ENCODE assay signal across 10 cellular contexts in genomic region chr14:105013150-105013787, GRCh38. TPM values are rescaled to one million over a fixed set of nuclear protein-coding genes. Genes with fewer than 3 reads are reported as not detected.
DNase-seq lines count a peak whose midpoint lies in the region; ATAC-seq and TF ChIP-seq lines count a peak whose summit lies in the region.
"Had no signal": no experiment of that assay in that cellular context is flagged by ENCODE, and none has a peak within 500 bp of the region (broad histone marks: within the 10 kb centered on the region; RNA-seq: fewer than 3 reads in every experiment).

No MANE protein-coding gene starts in this region.

- TF ChIP-seq CTCF in right atrium auricular region (IDR thresholded peaks at IDR 0.05) (peak in 1 of 2 donors; percentile 17), RWPE1 (conservative IDR thresholded peaks at IDR 0.05; ENCODE audit: low read depth) (no peak), cardiac muscle cell (IDR thresholded peaks at IDR 0.05; ENCODE audit: low read depth, low read length) (no peak), thyroid gland (IDR thresholded peaks at IDR 0.05) (peak in 2 of 6 experiments; percentile 26 to 39), gastrocnemius medialis (IDR thresholded peaks at IDR 0.05 in 4 of 5, conservative IDR thresholded peaks at IDR 0.05 in 1 of 5) (no peak), endodermal cell (conservative IDR thresholded peaks at IDR 0.05) (no peak)

- peaks cover 34% of the 10 kb centered on the region for H3K4me1 Mint-ChIP-seq in endodermal cell

- ATAC-seq in Right ventricle myocardium superior (ENCODE audit: poor library complexity) (peak; percentile 80), gastrocnemius medialis (no peak)

- no peaks in the 10 kb centered on the region for H3K9me3 Mint-ChIP-seq in endodermal cell

- whole genome bisulfite sequencing in thyroid gland, 2 donors = 29 to 41% methylated on average over 8 of the region's 8 CpGs
- WGBS in endodermal cell (ENCODE audit: insufficient coverage in 1 of 2, insufficient read length in 1 of 2), 2 experiments = 93 to 96% methylated on average over 6 to 8 of the region's 8 CpGs

- H3K36me3 ChIP-seq in right atrium auricular region (no peaks in the 10 kb centered on the region), cardiac muscle cell (peaks cover 22% of the 10 kb centered on the region), thyroid gland (peaks cover 8 to 13% of the 10 kb centered on the region in 2 donors), gastrocnemius medialis (peaks cover 0 to 7% of the 10 kb centered on the region in 2 donors), endodermal cell (ENCODE audit: control insufficient read depth, insufficient read depth, low read length) (peaks cover 54% of the 10 kb centered on the region)

- H3K9ac ChIP-seq in endodermal cell (ENCODE audit: extremely low read depth, low read length, poor library complexity, severe bottlenecking) = no peak overlapping the region

- POLR2A ChIA-PET in RWPE1 (lab: Yijun Ruan, JAX; ENCODE audit: low non-redundant PET) = no interaction called here

- H3K4me3 Mint-ChIP-seq in endodermal cell = no peak overlapping the region

- TF ChIP-seq POLR2A in thyroid gland (IDR thresholded peaks at IDR 0.05) = no peak
- TF ChIP-seq POLR2A in gastrocnemius medialis (IDR thresholded peaks at IDR 0.05) = no peak

- intact Hi-C loops in Right ventricle myocardium superior (cut with DNase I) = no loop called here
- intact Hi-C loops in thyroid gland (cut with DNase I) = no loop called here
- intact Hi-C loops in gastrocnemius medialis (cut with DNase I; ENCODE audit: low total_unique reads) = loop anchor here (5.0 kb wide), 1 partner anchor 34 kb away; no protein-coding TSS in a partner anchor

- CTCF ChIA-PET in RWPE1 (lab: Yijun Ruan, JAX) = interaction anchor here (0.6 to 2.4 kb wide), 3 partner anchors 14 to 37 kb away, joined by 5 to 8 read pairs (median 5); no protein-coding TSS in a partner anchor

- in situ Hi-C loops in gastrocnemius medialis (cut with MboI; ENCODE audit: low sequenced_read_pairs in 4 of 4) = no loop called here

- no peaks in the 10 kb centered on the region for H3K27me3 ChIP-seq in right atrium auricular region
- H3K27me3 ChIP-seq in cardiac muscle cell = no peaks in the 10 kb centered on the region
- H3K27me3 ChIP-seq in thyroid gland = no peaks in the 10 kb centered on the region
- no peaks in the 10 kb centered on the region for H3K27me3 ChIP-seq in gastrocnemius medialis
- H3K27me3 ChIP-seq in endodermal cell (ENCODE audit: control insufficient read depth, insufficient read depth, low read length, poor library complexity, severe bottlenecking) = no peaks in the 10 kb centered on the region

- no peak overlapping the region for H3K4me3 ChIP-seq in right atrium auricular region
- H3K4me3 ChIP-seq in cardiac muscle cell = no peak overlapping the region
- no peak overlapping the region for H3K4me3 ChIP-seq in thyroid gland (replicated peaks in 1 of 3)
- H3K4me3 ChIP-seq in gastrocnemius medialis = no peak overlapping the region
- no peak overlapping the region for H3K4me3 ChIP-seq in endodermal cell (ENCODE audit: low read length)
- H3K4me3 ChIP-seq: prostate gland had no signal

- H3K4me1 ChIP-seq in right atrium auricular region = peaks cover 0 to 12% of the 10 kb centered on the region in 2 donors
- H3K4me1 ChIP-seq in cardiac muscle cell (ENCODE audit: low read depth) = peaks cover 55% of the 10 kb centered on the region
- H3K4me1 ChIP-seq in thyroid gland = peaks cover 17 to 26% of the 10 kb centered on the region in 2 donors
- no peaks in the 10 kb centered on the region for H3K4me1 ChIP-seq in gastrocnemius medialis
- peaks cover 5% of the 10 kb centered on the region for H3K4me1 ChIP-seq in endodermal cell (ENCODE audit: control insufficient read depth, insufficient read depth, low read length)
- H3K4me1 ChIP-seq: prostate gland had no signal

- DNase-seq in Right ventricle myocardium superior (no peak), right atrium auricular region (ENCODE audit: low spot score) (no peak), RWPE1 (ENCODE audit: low spot score) (no peak), cardiac muscle cell (ENCODE audit: low read depth in 1 of 2, low spot score in 1 of 2) (peak in 1 of 2 donors; percentile 42), thyroid gland (peak; percentile 72 to 79), NCI-H69 (lab: John Stamatoyannopoulos, UW) (no peak), gastrocnemius medialis (no peak), endodermal cell (no peak)

- no peaks in the 10 kb centered on the region for H3K27me3 Mint-ChIP-seq in endodermal cell (ENCODE audit: insufficient read depth)

- no peak overlapping the region for H3K27ac Mint-ChIP-seq in endodermal cell

- peaks cover 44% of the 10 kb centered on the region for H3K36me3 Mint-ChIP-seq in endodermal cell (ENCODE audit: low read depth)

- no peaks in the 10 kb centered on the region for H3K9me3 ChIP-seq in right atrium auricular region
- H3K9me3 ChIP-seq in cardiac muscle cell (ENCODE audit: low read depth) = no peaks in the 10 kb centered on the region
- no peaks in the 10 kb centered on the region for H3K9me3 ChIP-seq in thyroid gland
- H3K9me3 ChIP-seq in gastrocnemius medialis = no peaks in the 10 kb centered on the region
- no peaks in the 10 kb centered on the region for H3K9me3 ChIP-seq in endodermal cell (ENCODE audit: control insufficient read depth, low read length)
- H3K9me3 ChIP-seq: prostate gland had no signal

- H3K27ac ChIP-seq in right atrium auricular region (no peak overlapping the region), RWPE1 (peak overlapping the region; percentile 94), cardiac muscle cell (peak overlapping the region; percentile 79), thyroid gland (peak overlapping the region in 2 of 3 donors; percentile 46 to 62), gastrocnemius medialis (no peak overlapping the region), endodermal cell (ENCODE audit: low read depth, low read length) (no peak overlapping the region)
- H3K27ac ChIP-seq: prostate gland had no signal

RNA-seq across cellular contexts. Expression of gene CDCA4, which starts 7.6 kb away (rescaled TPM):
- total RNA-seq in Right ventricle myocardium superior (1.6 TPM), right atrium auricular region (1 to 10 TPM; 3.3 to 5.1 TPM), cardiac muscle cell (36.7 and 47.7 TPM in 2 replicates), thyroid gland (1 to 10 TPM; 5.8 to 8.1 (median 7.3) TPM), gastrocnemius medialis (1 to 10 TPM in 3 of 4 donors, under 1 TPM in 1; 0.71 to 2.2 (median 1.8) TPM), endodermal cell (10 to 100 TPM; 46.6 to 65.1 TPM)
- 34.5 and 46.0 TPM in 2 replicates for polyA plus RNA-seq in cardiac muscle cell
- polyA plus RNA-seq in endodermal cell (2013, experiment 1 of 2) = 52.4 TPM
- 53.2 TPM for polyA plus RNA-seq in endodermal cell (2013, experiment 2 of 2)

RNA-seq across cellular contexts. Expression of gene CLBA1, which starts 27.7 kb away (rescaled TPM):
- total RNA-seq in Right ventricle myocardium superior = 1.5 TPM
- total RNA-seq in right atrium auricular region = 1 to 10 TPM; 2.0 to 2.2 TPM
- 15.5 and 20.9 TPM in 2 replicates for total RNA-seq in cardiac muscle cell
- 13.4 and 20.4 TPM in 2 replicates for polyA plus RNA-seq in cardiac muscle cell
- total RNA-seq in thyroid gland = 10 to 100 TPM; 16.8 to 31.6 (median 20.9) TPM
- total RNA-seq in gastrocnemius medialis = 1 to 10 TPM in 3 of 4 donors, under 1 TPM in 1; 0.71 to 4.0 (median 3.3) TPM
- 10 to 100 TPM; 11.2 to 12.5 TPM for total RNA-seq in endodermal cell
- polyA plus RNA-seq in endodermal cell (2013, experiment 1 of 2) = 9.8 TPM
- 9.0 TPM for polyA plus RNA-seq in endodermal cell (2013, experiment 2 of 2)

RNA-seq across cellular contexts. Expression of gene AHNAK2, which starts 35.1 kb away (rescaled TPM):
- total RNA-seq in Right ventricle myocardium superior (2.6 TPM), right atrium auricular region (10 to 100 TPM in 1 of 2 donors, 1 to 10 TPM in 1; 5.7 to 11.8 TPM), cardiac muscle cell (59.3 and 78.0 TPM in 2 replicates), thyroid gland (10 to 100 TPM in 1 of 4 donors, 1 to 10 TPM in 3; 3.7 to 12.5 (median 6.9) TPM), gastrocnemius medialis (1 to 10 TPM; 2.0 to 8.6 (median 3.4) TPM), endodermal cell (1 to 10 TPM in 1 of 2 donors, under 1 TPM in 1; 0.93 to 2.2 TPM)
- polyA plus RNA-seq in cardiac muscle cell = 17.8 and 18.8 TPM in 2 replicates
- polyA plus RNA-seq in endodermal cell (2013, experiment 1 of 2) = 3.5 TPM
- 3.0 TPM for polyA plus RNA-seq in endodermal cell (2013, experiment 2 of 2)

RNA-seq across cellular contexts. Expression of gene GPR132, which starts 52.0 kb away (rescaled TPM):
- total RNA-seq in Right ventricle myocardium superior = 1.3 TPM
- 1 to 10 TPM in 1 of 2 donors, under 1 TPM in 1; 0.67 to 1.2 TPM for total RNA-seq in right atrium auricular region
- 1.2 and 2.0 TPM in 2 replicates for total RNA-seq in cardiac muscle cell
- 1.0 TPM in 2 replicates for polyA plus RNA-seq in cardiac muscle cell
- 1 to 10 TPM; 1.0 to 4.6 (median 2.1) TPM for total RNA-seq in thyroid gland
- total RNA-seq in gastrocnemius medialis = under 1 TPM; 0.07 to 0.61 (median 0.26) TPM
- 1 to 10 TPM in 1 of 2 donors, under 1 TPM in 1; 0.27 to 3.3 TPM for total RNA-seq in endodermal cell
- polyA plus RNA-seq in endodermal cell (2013, experiment 1 of 2) = 0.25 TPM
- polyA plus RNA-seq in endodermal cell (2013, experiment 2 of 2) = 0.08 TPM
- total RNA-seq: HepG2 had no signal
- polyA plus RNA-seq: HepG2 had no signal

Comparison
In these comparisons a context has a peak if more than half of its experiments do, and no peak if none do; other contexts are left out.
1. H3K27ac ChIP-seq: peak in RWPE1 (single experiment), cardiac muscle cell (single experiment) and thyroid gland (2 of 3); none in right atrium auricular region (0 of 2), gastrocnemius medialis (0 of 4) and endodermal cell (single experiment).
2. DNase-seq: peak in thyroid gland (2 of 2); none in Right ventricle myocardium superior (single experiment), right atrium auricular region (single experiment), RWPE1 (single experiment), NCI-H69 (single experiment), gastrocnemius medialis (0 of 2) and endodermal cell (single experiment).